8 cellular contexts compared by ENCODE assay signal in genomic region chr3:32684029-32684799, GRCh38. TPM values are rescaled to one million over a fixed set of nuclear protein-coding genes. Genes with fewer than 3 reads are reported as not detected.
DNase-seq lines count a peak whose midpoint lies in the region; ATAC-seq and TF ChIP-seq lines count a peak whose summit lies in the region.

No MANE protein-coding gene starts in this region.

- H3K4me1 ChIP-seq in CD8-positive, alpha-beta T cell (ENCODE audit: insufficient read depth, low read length): peaks cover 24% of the 10 kb centered on the region
- peaks cover 18% of the 10 kb centered on the region in 2 experiments for H3K4me1 ChIP-seq in neutrophil (ENCODE audit: control insufficient read depth in 1 of 2, insufficient read depth in 1 of 2, low read depth in 1 of 2, low read length in 1 of 2)

- H3K27ac ChIP-seq in CD8-positive, alpha-beta T cell (ENCODE audit: low read depth, low read length): peak overlapping the region; percentile 84
- H3K27ac ChIP-seq in neutrophil: peak overlapping the region; percentile 95

- peaks cover 6% of the 10 kb centered on the region for H3K36me3 Mint-ChIP-seq in CD8-positive, alpha-beta T cell
- peaks cover 21% of the 10 kb centered on the region for H3K36me3 Mint-ChIP-seq in effector memory CD8-positive, alpha-beta T cell (ENCODE audit: insufficient read depth)

- peak overlapping the region; percentile 91 for H3K4me3 Mint-ChIP-seq in CD8-positive, alpha-beta T cell
- H3K4me3 Mint-ChIP-seq in effector memory CD8-positive, alpha-beta T cell: peak overlapping the region; percentile 89 to 93

- H3K9me3 ChIP-seq in CD8-positive, alpha-beta T cell (ENCODE audit: low read length): no peaks in the 10 kb centered on the region
- H3K9me3 ChIP-seq in neutrophil: no peaks in the 10 kb centered on the region

- H3K9me3 Mint-ChIP-seq in CD8-positive, alpha-beta T cell: no peaks in the 10 kb centered on the region
- H3K9me3 Mint-ChIP-seq in effector memory CD8-positive, alpha-beta T cell: no peaks in the 10 kb centered on the region

- H3K27me3 Mint-ChIP-seq in CD8-positive, alpha-beta T cell (ENCODE audit: low read depth): no peaks in the 10 kb centered on the region
- H3K27me3 Mint-ChIP-seq in effector memory CD8-positive, alpha-beta T cell: peaks cover 0 to 9% of the 10 kb centered on the region in 2 donors

- peaks cover 34% of the 10 kb centered on the region for H3K4me1 Mint-ChIP-seq in CD8-positive, alpha-beta T cell (ENCODE audit: low read depth)
- peaks cover 21 to 27% of the 10 kb centered on the region in 2 donors for H3K4me1 Mint-ChIP-seq in effector memory CD8-positive, alpha-beta T cell (ENCODE audit: low read depth in 2 of 2)

- no peaks in the 10 kb centered on the region for H3K27me3 ChIP-seq in CD8-positive, alpha-beta T cell (ENCODE audit: insufficient read depth, low read length)
- H3K27me3 ChIP-seq in neutrophil: peaks cover 4% of the 10 kb centered on the region

- peak overlapping the region; percentile 97 for H3K27ac Mint-ChIP-seq in CD8-positive, alpha-beta T cell
- H3K27ac Mint-ChIP-seq in effector memory CD8-positive, alpha-beta T cell: peak overlapping the region; percentile 92 to 95

- intact Hi-C loops in CD8-positive, alpha-beta T cell (cut with DNase I, micrococcal nuclease): loop anchor here (2.0 to 10.0 kb wide), 7 partner anchors 113 to 1111 kb away; partner anchors contain the start of genes CLASP2 (in 2 of the 2), GPD1L (in 2 of the 2), CMTM7 (in 1 of the 2) and DYNC1LI1 (in 1 of the 2)
- intact Hi-C loops in posterior vena cava (cut with DNase I): no loop called here

- POLR2A ChIA-PET in CD8-positive, alpha-beta T cell (lab: Charles Lee): interaction anchor here (1.0 to 1.8 kb wide), 5 partner anchors 12 to 1152 kb away, joined by 3 to 5 read pairs (median 3); partner anchors contain the start of gene STT3B

- no peaks in the 10 kb centered on the region for H3K36me3 ChIP-seq in CD8-positive, alpha-beta T cell (ENCODE audit: insufficient read depth, low read length)
- no peaks in the 10 kb centered on the region for H3K36me3 ChIP-seq in neutrophil

- CTCF ChIA-PET in CD8-positive, alpha-beta T cell (lab: Charles Lee): interaction anchor here (0.8 kb wide), 1 partner anchor 105 kb away, joined by 3 read pairs; no protein-coding TSS in a partner anchor

- DNase-seq in CD8-positive, alpha-beta T cell: no peak
- no peak for DNase-seq in NB4 (ENCODE audit: low read depth)
- DNase-seq in effector memory CD8-positive, alpha-beta T cell: peak in 1 of 3 experiments; percentile 5
- no peak for DNase-seq in posterior vena cava (ENCODE audit: low spot score)
- DNase-seq in D341Med (ENCODE audit: low spot score): no peak

- peak overlapping the region; percentile 60 for H3K4me3 ChIP-seq in CD8-positive, alpha-beta T cell (ENCODE audit: low read depth, low read length)
- H3K4me3 ChIP-seq in NB4 (ENCODE audit: low read depth, low read length): peak overlapping the region; percentile 70
- peak overlapping the region; percentile 80 to 87 for H3K4me3 ChIP-seq in neutrophil (ENCODE audit: low read depth in 1 of 2, low read length in 1 of 2)

- TF ChIP-seq POLR2A in NB4 (IDR thresholded peaks at IDR 0.05; ENCODE audit: extremely low read depth, insufficient read length): no peak

- peak; percentile 1 for ATAC-seq in CD8-positive, alpha-beta T cell
- no peak for ATAC-seq in effector memory CD8-positive, alpha-beta T cell (replicated peaks)
- ATAC-seq in HG03457 (IDR thresholded peaks at IDR 0.05; ENCODE audit: unreplicated experiment) (no peak), GM18868 (IDR thresholded peaks at IDR 0.05; ENCODE audit: unreplicated experiment) (no peak)

- TF ChIP-seq CTCF in CD8-positive, alpha-beta T cell (IDR thresholded peaks at IDR 0.05): no peak
- TF ChIP-seq CTCF in NB4 (IDR thresholded peaks at IDR 0.05; ENCODE audit: low read depth, low read length) (no peak), neutrophil (IDR thresholded peaks at IDR 0.05) (no peak)

RNA-seq across cellular contexts. Expression of gene CNOT10, which starts 0.8 kb away (rescaled TPM):
- total RNA-seq in CD8-positive, alpha-beta T cell: 10 to 100 TPM; 28.0 to 31.1 TPM
- total RNA-seq in posterior vena cava: 10 to 100 TPM; 20.0 to 26.5 TPM

Comparison
In these comparisons a context has a peak if more than half of its experiments do, and no peak if none do; other contexts are left out.
1. intact Hi-C loops: an anchor here in CD8-positive, alpha-beta T cell (2.0 to 10.0 kb wide); none called in posterior vena cava.